Comparison of ENCODE assay signal across 23 cellular contexts in the genomic region with DNA sequence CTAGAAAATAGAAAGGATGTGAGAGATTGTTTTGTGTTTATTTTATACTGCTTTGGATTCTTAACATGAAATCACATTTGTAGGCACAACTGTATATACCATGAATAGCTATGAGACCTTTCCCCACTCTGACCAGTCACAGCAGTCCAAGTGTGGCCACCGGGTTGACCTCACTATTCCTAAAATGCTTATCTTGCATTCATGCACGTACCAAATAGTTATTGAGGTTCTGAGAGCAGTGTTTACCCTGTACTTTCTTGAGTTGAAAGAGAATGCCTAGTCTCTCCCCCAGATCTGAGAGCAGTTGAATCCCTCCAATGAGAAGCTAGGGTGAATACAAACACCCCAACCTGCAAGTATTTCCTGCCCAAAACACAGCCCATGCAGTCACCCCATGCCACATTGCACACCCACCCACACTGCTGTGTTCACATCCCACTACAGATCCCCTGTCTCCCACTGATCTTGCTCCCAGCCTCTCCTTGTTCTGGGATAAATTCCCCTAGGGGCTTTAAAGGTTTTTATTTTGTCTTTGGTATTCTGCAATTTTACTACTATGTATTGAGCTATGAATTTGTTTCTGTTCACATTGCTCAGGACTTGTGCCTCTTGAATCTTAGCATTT. TPM values are rescaled to one million over a fixed set of nuclear protein-coding genes. Genes with fewer than 3 reads are reported as not detected.
A peak's percentile ranks its signal among the peaks of the same experiment; 100 is the strongest.
DNase-seq lines count a peak whose midpoint lies in the region; ATAC-seq and TF ChIP-seq lines count a peak whose summit lies in the region.
"Had no signal": no experiment of that assay in that cellular context is flagged by ENCODE, and none has a peak within 500 bp of the region (broad histone marks: within the 10 kb centered on the region; RNA-seq: fewer than 3 reads in every experiment).

No MANE protein-coding gene starts in this region.

- no peaks in the 10 kb centered on the region for H3K36me3 ChIP-seq in smooth muscle cell (ENCODE audit: low read depth)
- H3K36me3 ChIP-seq: adrenal gland, neutrophil had no signal

- H3K27me3 Mint-ChIP-seq in activated naive CD8-positive, alpha-beta T cell, result no peaks in the 10 kb centered on the region
- H3K27me3 Mint-ChIP-seq in activated naive CD8-positive, alpha-beta T cell treated with anti-CD3 and anti-CD28 coated beads for 36 hours, result peaks cover 10% of the 10 kb centered on the region
- H3K27me3 Mint-ChIP-seq in T-cell (peaks cover 0 to 2% of the 10 kb centered on the region in 2 donors), endothelial cell (ENCODE audit: unreplicated experiment) (peaks cover 2% of the 10 kb centered on the region)

- H3K27ac ChIP-seq in smooth muscle cell (ENCODE audit: low read depth), result peak overlapping the region; percentile 71
- H3K27ac ChIP-seq: adrenal gland, lower lobe of right lung, neutrophil, psoas muscle, upper lobe of right lung had no signal

- no peak overlapping the region for H3K9ac ChIP-seq in smooth muscle cell (ENCODE audit: low read depth)

- no peak for ATAC-seq in T-cell (replicated peaks in 1 of 4)
- no peak for ATAC-seq in HG02610 (IDR thresholded peaks at IDR 0.05; ENCODE audit: unreplicated experiment)
- ATAC-seq in GM18870 (IDR thresholded peaks at IDR 0.05; ENCODE audit: unreplicated experiment), result no peak
- ATAC-seq in GM21723 (IDR thresholded peaks at IDR 0.05; ENCODE audit: unreplicated experiment), result no peak
- ATAC-seq: lower lobe of right lung, psoas muscle, SK-N-SH treated with all-trans-retinoic acid at 6 μM for 48 hours, upper lobe of right lung, WTC11 had no signal

- peaks cover 41% of the 10 kb centered on the region for H3K4me1 Mint-ChIP-seq in activated naive CD8-positive, alpha-beta T cell (ENCODE audit: low read depth)
- peaks cover 42% of the 10 kb centered on the region for H3K4me1 Mint-ChIP-seq in activated naive CD8-positive, alpha-beta T cell treated with anti-CD3 and anti-CD28 coated beads for 36 hours
- H3K4me1 Mint-ChIP-seq in T-cell (peaks cover 43 to 46% (median 45%) of the 10 kb centered on the region in 3 donors), endothelial cell (ENCODE audit: unreplicated experiment) (peaks cover 49% of the 10 kb centered on the region)

- peak overlapping the region; percentile 1 for H3K4me3 Mint-ChIP-seq in activated naive CD8-positive, alpha-beta T cell
- H3K4me3 Mint-ChIP-seq in activated naive CD8-positive, alpha-beta T cell treated with anti-CD3 and anti-CD28 coated beads for 36 hours, result no peak overlapping the region
- H3K4me3 Mint-ChIP-seq in T-cell, result peak overlapping the region in 1 of 3 donors; percentile 86
- H3K4me3 Mint-ChIP-seq in endothelial cell (ENCODE audit: unreplicated experiment), result peak overlapping the region; percentile 68
- H3K4me3 Mint-ChIP-seq: H9, WTC11 had no signal

- 44% methylated on average over 2 of the region's 2 CpGs for WGBS in smooth muscle cell (ENCODE audit: low lambda C conversion rate)

- no peaks in the 10 kb centered on the region for H3K9me3 Mint-ChIP-seq in activated naive CD8-positive, alpha-beta T cell (ENCODE audit: low read depth)
- H3K9me3 Mint-ChIP-seq in activated naive CD8-positive, alpha-beta T cell treated with anti-CD3 and anti-CD28 coated beads for 36 hours, result no peaks in the 10 kb centered on the region
- H3K9me3 Mint-ChIP-seq in T-cell, result no peaks in the 10 kb centered on the region
- H3K9me3 Mint-ChIP-seq in endothelial cell (ENCODE audit: unreplicated experiment), result no peaks in the 10 kb centered on the region
- H3K9me3 Mint-ChIP-seq: H9, WTC11 had no signal

- H3F3A ChIP-seq in smooth muscle cell (ENCODE audit: low read depth), result peaks cover 7% of the 10 kb centered on the region

- H3K36me3 Mint-ChIP-seq in activated naive CD8-positive, alpha-beta T cell, result no peaks in the 10 kb centered on the region
- peaks cover 3% of the 10 kb centered on the region for H3K36me3 Mint-ChIP-seq in activated naive CD8-positive, alpha-beta T cell treated with anti-CD3 and anti-CD28 coated beads for 36 hours
- H3K36me3 Mint-ChIP-seq in T-cell (no peaks in the 10 kb centered on the region), endothelial cell (ENCODE audit: low read depth, unreplicated experiment) (peaks cover 38% of the 10 kb centered on the region)
- H3K36me3 Mint-ChIP-seq: WTC11 had no signal

- peaks cover 25% of the 10 kb centered on the region for H3K4me1 ChIP-seq in smooth muscle cell (ENCODE audit: low read depth)

- POLR2A ChIA-PET in T-cell (lab: Charles Lee), result interaction anchor here in 1 of 2 donors (0.6 kb wide), 1 partner anchor 101 kb away, joined by 6 read pairs; no protein-coding TSS in a partner anchor

- DNase-seq in activated naive CD8-positive, alpha-beta T cell treated with anti-CD3 and anti-CD28 coated beads for 36 hours, result no peak
- DNase-seq in T-cell (peak in 1 of 34 experiments; percentile 13), endothelial cell (ENCODE audit: low spot score) (no peak), smooth muscle cell (lab: John Stamatoyannopoulos, UW; ENCODE audit: unreplicated experiment) (no peak)
- DNase-seq: activated CD4-positive, alpha-beta T cell treated with anti-CD3 and anti-CD28 coated beads, Interleukin-2, amount 50 U/mL, for 4 hours; activated gamma-delta T cell; adrenal gland; AML-193; H9; lower lobe of right lung; NCI-H1105; NCI-H2029; NCI-H2227 treated with DMSO at 0.1 percent for 48 hours; psoas muscle; T-helper 9 cell; upper lobe of right lung had no signal

- CTCF ChIA-PET in T-cell (lab: Charles Lee), result interaction anchor here (0.6 to 3.7 kb wide), 7 partner anchors 54 to 195 kb away, joined by 3 to 17 read pairs (median 5); no protein-coding TSS in a partner anchor

- H2AFZ ChIP-seq in smooth muscle cell (ENCODE audit: low read depth), result no peak overlapping the region

- no peaks in the 10 kb centered on the region for H4K20me1 ChIP-seq in smooth muscle cell (ENCODE audit: low read depth)

- H3K9me3 ChIP-seq in smooth muscle cell (replicated peaks; ENCODE audit: low read depth), result no peaks in the 10 kb centered on the region
- H3K9me3 ChIP-seq: adrenal gland, lower lobe of right lung, neutrophil, psoas muscle, upper lobe of right lung had no signal

- TF ChIP-seq CTCF in endothelial cell (IDR thresholded peaks at IDR 0.05; ENCODE audit: unreplicated experiment) (no peak), smooth muscle cell (IDR thresholded peaks at IDR 0.05; ENCODE audit: borderline replicate concordance, insufficient read depth, poor library complexity, severe bottlenecking) (no peak)

- peak overlapping the region; percentile 35 for H3K4me2 ChIP-seq in smooth muscle cell

- peak overlapping the region; percentile 51 for H3K27ac Mint-ChIP-seq in activated naive CD8-positive, alpha-beta T cell
- no peak overlapping the region for H3K27ac Mint-ChIP-seq in activated naive CD8-positive, alpha-beta T cell treated with anti-CD3 and anti-CD28 coated beads for 36 hours
- H3K27ac Mint-ChIP-seq in T-cell (peak overlapping the region; percentile 77 to 96), endothelial cell (ENCODE audit: unreplicated experiment) (peak overlapping the region; percentile 75)
- H3K27ac Mint-ChIP-seq: WTC11 had no signal

- H3K79me2 ChIP-seq in smooth muscle cell (ENCODE audit: low read depth), result no peaks in the 10 kb centered on the region

- no peak overlapping the region for H3K4me3 ChIP-seq in smooth muscle cell
- H3K4me3 ChIP-seq: adrenal gland, lower lobe of right lung, psoas muscle, upper lobe of right lung had no signal

- no peaks in the 10 kb centered on the region for H3K27me3 ChIP-seq in smooth muscle cell (ENCODE audit: low read depth)
- H3K27me3 ChIP-seq: adrenal gland, upper lobe of right lung had no signal

RNA-seq across cellular contexts. Expression of gene GOPC, which starts 51.6 kb away (rescaled TPM):
- total RNA-seq in activated naive CD8-positive, alpha-beta T cell treated with anti-CD3 and anti-CD28 coated beads for 36 hours, result 10 to 100 TPM; 16.1 TPM
- total RNA-seq in T-cell (10 to 100 TPM; 20.8 to 30.2 (median 27.5) TPM), endothelial cell (ENCODE audit: unreplicated experiment) (31.8 TPM), smooth muscle cell (73.7 and 77.6 TPM in 2 replicates)
- polyA plus RNA-seq in smooth muscle cell, result 26.5 and 38.3 TPM in 2 replicates
